ENCODE assay signal across 7 cellular contexts in genomic region chr19:20285876-20286275, GRCh38.
A peak's percentile ranks its signal among the peaks of the same experiment; 100 is the strongest.
DNase-seq lines count a peak whose midpoint lies in the region; TF ChIP-seq lines count a peak whose summit lies in the region.
"Not testable (repeated sequence)": the region's sequence is repeated elsewhere in the genome, so short reads cannot be mapped to it uniquely, and the experiment has no call there.

No MANE protein-coding gene starts in this region.

- H3K27ac ChIP-seq in endodermal cell (ENCODE audit: low read depth, low read length): not testable (repeated sequence)

- not testable (repeated sequence) for H3K4me1 ChIP-seq in endodermal cell (ENCODE audit: control insufficient read depth, insufficient read depth, low read length)

- peak overlapping the region; percentile 71 for H3K27ac Mint-ChIP-seq in endodermal cell
- H3K27ac Mint-ChIP-seq in nephron: peak overlapping the region in 2 of 3 experiments; percentile 47 to 56

- not testable (repeated sequence) for H3K27me3 Mint-ChIP-seq in endodermal cell (ENCODE audit: insufficient read depth); nephron (ENCODE audit: low read depth)

- H3K9me3 ChIP-seq in endodermal cell (ENCODE audit: control insufficient read depth, low read length): peaks cover 15% of the 10 kb centered on the region

- peak; percentile 93 for DNase-seq in DMS53 (lab: John Stamatoyannopoulos, UW)
- peak; percentile 21 for DNase-seq in NCI-H1092 treated with DMSO at 0.1 percent for 48 hours (lab: John Stamatoyannopoulos, UW)
- DNase-seq in NCI-H187 treated with DMSO at 0.1 percent for 48 hours (lab: John Stamatoyannopoulos, UW): peak; percentile 59
- DNase-seq in NCI-H345 (lab: John Stamatoyannopoulos, UW): peak; percentile 25
- DNase-seq in NCI-H82 treated with DMSO at 0.1 percent for 48 hours (lab: John Stamatoyannopoulos, UW; ENCODE audit: unreplicated experiment): peak; percentile 68
- peak; percentile 76 for DNase-seq in endodermal cell

- H3K27me3 ChIP-seq in endodermal cell (ENCODE audit: control insufficient read depth, insufficient read depth, low read length, poor library complexity, severe bottlenecking): not testable (repeated sequence)

- not testable (repeated sequence) for H3K9me3 Mint-ChIP-seq in endodermal cell, nephron

- not testable (repeated sequence) for H3K4me3 Mint-ChIP-seq in endodermal cell, nephron

- H3K36me3 ChIP-seq in endodermal cell (ENCODE audit: control insufficient read depth, insufficient read depth, low read length): not testable (repeated sequence)

- H3K9ac ChIP-seq in endodermal cell (ENCODE audit: extremely low read depth, low read length, poor library complexity, severe bottlenecking): not testable (repeated sequence)

- H3K4me1 Mint-ChIP-seq in endodermal cell: peaks cover 44% of the 10 kb centered on the region
- H3K4me1 Mint-ChIP-seq in nephron: not testable (repeated sequence)

- WGBS in endodermal cell (ENCODE audit: insufficient coverage in 1 of 2, insufficient read length in 1 of 2), 2 experiments: 39% methylated on average over 4 of the region's 4 CpGs; no CpG with 5 or more reads in 1 of the 2 experiments

- TF ChIP-seq CTCF in endodermal cell (conservative IDR thresholded peaks at IDR 0.05); nephron (IDR thresholded peaks at IDR 0.05; ENCODE audit: unreplicated experiment in 3 of 3): not testable (repeated sequence)

- H3K4me3 ChIP-seq in endodermal cell (ENCODE audit: low read length): not testable (repeated sequence)

- H3K36me3 Mint-ChIP-seq in endodermal cell (ENCODE audit: low read depth): peaks cover 10% of the 10 kb centered on the region
- H3K36me3 Mint-ChIP-seq in nephron (ENCODE audit: low read depth): not testable (repeated sequence)

Comparison
In these comparisons a context has a peak if more than half of its experiments do, and no peak if none do; other contexts are left out.
1. DNase-seq: peak in every context shown above with its lines; median percentile 93 in DMS53; 76 in endodermal cell; 68 in NCI-H82 treated with DMSO at 0.1 percent for 48 hours; 59 in NCI-H187 treated with DMSO at 0.1 percent for 48 hours; 25 in NCI-H345; 21 in NCI-H1092 treated with DMSO at 0.1 percent for 48 hours.